Comparison of ENCODE assay signal across 9 cellular contexts in the genomic region with DNA sequence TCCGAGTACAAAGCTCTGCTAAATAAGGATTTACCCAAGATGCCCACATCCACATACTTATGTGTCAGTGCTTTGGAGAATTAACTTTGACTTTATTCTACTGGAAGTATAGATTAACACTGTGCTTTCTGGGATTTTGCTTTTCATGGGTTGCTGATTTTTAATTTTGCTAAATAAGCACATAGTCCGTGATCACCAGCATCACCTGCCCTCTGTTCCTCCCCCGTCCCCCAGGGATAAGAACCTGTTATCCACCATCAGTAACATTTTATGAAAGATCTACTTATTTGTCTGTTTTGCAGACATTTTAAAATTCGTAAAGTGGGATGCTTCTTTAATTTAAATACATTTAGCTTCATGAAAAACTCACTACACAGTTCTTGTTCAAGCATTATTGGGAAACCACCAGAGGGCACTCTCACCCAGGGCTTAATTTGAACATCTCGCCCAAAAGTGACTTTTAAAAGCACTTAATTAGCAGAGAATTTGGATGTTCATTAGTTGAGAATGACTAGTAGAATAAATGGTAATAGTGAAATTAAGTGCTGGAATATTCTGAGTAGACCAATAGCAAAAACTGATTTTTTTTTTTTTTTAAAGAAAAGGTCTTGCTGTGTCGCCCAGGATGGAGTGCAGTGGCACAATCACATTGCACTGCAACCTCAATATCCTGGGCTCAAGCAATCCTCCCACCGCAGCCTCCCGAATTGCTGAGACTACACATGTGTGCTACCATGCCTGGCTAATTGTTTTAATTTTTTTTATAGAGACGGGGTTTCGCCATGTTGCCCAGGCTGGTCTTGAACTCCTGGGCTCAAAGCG. TPM values are rescaled to one million over a fixed set of nuclear protein-coding genes. Genes with fewer than 3 reads are reported as not detected.
DNase-seq lines count a peak whose midpoint lies in the region; ATAC-seq and TF ChIP-seq lines count a peak whose summit lies in the region.
"Had no signal": no experiment of that assay in that cellular context is flagged by ENCODE, and none has a peak within 500 bp of the region (broad histone marks: within the 10 kb centered on the region; RNA-seq: fewer than 3 reads in every experiment).

No MANE protein-coding gene starts in this region.

- H4K8ac ChIP-seq in trophoblast cell (ENCODE audit: low read depth, low read length), result no peak overlapping the region

- H3K36me3 ChIP-seq in heart right ventricle (peaks cover 0 to 44% (median 9%) of the 10 kb centered on the region in 9 donors), esophagus muscularis mucosa (peaks cover 0 to 27% (median 11%) of the 10 kb centered on the region in 4 donors), trophoblast cell (ENCODE audit: control insufficient read depth in 1 of 2, insufficient read depth in 2 of 2, low read length in 2 of 2) (peaks cover 5% of the 10 kb centered on the region in 2 experiments)

- no peaks in the 10 kb centered on the region for H3K79me1 ChIP-seq in trophoblast cell (ENCODE audit: low read length)

- H3K18ac ChIP-seq in trophoblast cell (ENCODE audit: low read length), result no peak overlapping the region

- no peak overlapping the region for H2BK12ac ChIP-seq in trophoblast cell (ENCODE audit: low read length)

- no peak overlapping the region for H4K12ac ChIP-seq in trophoblast cell (ENCODE audit: low read depth, low read length)

- H3K14ac ChIP-seq in trophoblast cell (ENCODE audit: low read length), result no peak overlapping the region

- no peak for TF ChIP-seq EP300 in esophagus muscularis mucosa (IDR thresholded peaks at IDR 0.05)

- H3K9me3 ChIP-seq in heart right ventricle (no peaks in the 10 kb centered on the region), esophagus muscularis mucosa (no peaks in the 10 kb centered on the region), trophoblast cell (ENCODE audit: insufficient read depth, low read depth, low read length) (no peaks in the 10 kb centered on the region)
- H3K9me3 ChIP-seq: neutrophil had no signal

- no peaks in the 10 kb centered on the region for H3K9me3 Mint-ChIP-seq in activated CD8-positive, alpha-beta memory T cell treated with anti-CD3 and anti-CD28 coated beads, Interleukin-2, amount 10 ng/mL, durations not matched to agents 7 days and 5 days (ENCODE audit: low read depth)

- H3K27ac ChIP-seq in heart right ventricle, result no peak overlapping the region
- no peak overlapping the region for H3K27ac ChIP-seq in esophagus muscularis mucosa (replicated peaks in 1 of 4)
- H3K27ac ChIP-seq in trophoblast cell (ENCODE audit: low read depth, low read length), result no peak overlapping the region
- H3K27ac ChIP-seq: neutrophil had no signal

- peaks cover 9% of the 10 kb centered on the region for H3K36me3 Mint-ChIP-seq in activated CD8-positive, alpha-beta memory T cell treated with anti-CD3 and anti-CD28 coated beads, Interleukin-2, amount 10 ng/mL, durations not matched to agents 7 days and 5 days

- H3K4me3 ChIP-seq in heart right ventricle (no peak overlapping the region), esophagus muscularis mucosa (no peak overlapping the region), trophoblast cell (ENCODE audit: low read depth, low read length) (no peak overlapping the region)

- peaks cover 0 to 6% (median 0%) of the 10 kb centered on the region in 9 donors for H3K4me1 ChIP-seq in heart right ventricle
- no peaks in the 10 kb centered on the region for H3K4me1 ChIP-seq in esophagus muscularis mucosa
- H3K4me1 ChIP-seq in trophoblast cell (ENCODE audit: control insufficient read depth in 1 of 2, insufficient read depth in 2 of 2, low read length in 2 of 2), result no peaks in the 10 kb centered on the region

- peak; percentile 67 to 89 (median 82) for TF ChIP-seq CTCF in heart right ventricle (IDR thresholded peaks at IDR 0.05)
- peak; percentile 63 to 83 (median 77) for TF ChIP-seq CTCF in esophagus muscularis mucosa (IDR thresholded peaks at IDR 0.05)

- intact Hi-C loops in heart right ventricle (cut with DNase I) (loop anchor here (2.0 to 10.0 kb wide), 12 partner anchors 62 to 600 kb away; no protein-coding TSS in a partner anchor), Right ventricle myocardium inferior (cut with DNase I) (loop anchor here (2.0 to 10.0 kb wide), 4 partner anchors 64 to 600 kb away; no protein-coding TSS in a partner anchor), esophagus muscularis mucosa (cut with DNase I) (loop anchor here (2.0 to 10.0 kb wide), 5 partner anchors 62 to 600 kb away; partner anchors contain the start of gene CRADD)

- H4K91ac ChIP-seq in trophoblast cell (ENCODE audit: low read depth, low read length), result no peak overlapping the region

- no peaks in the 10 kb centered on the region for H3K79me2 ChIP-seq in trophoblast cell (ENCODE audit: control insufficient read depth, insufficient read depth, low read length, poor library complexity)

- TF ChIP-seq POLR2A in esophagus muscularis mucosa (IDR thresholded peaks at IDR 0.05; ENCODE audit: low read depth), result no peak

- no peak overlapping the region for H3K9ac ChIP-seq in trophoblast cell (ENCODE audit: low read length)

- no peak overlapping the region for H2BK120ac ChIP-seq in trophoblast cell (ENCODE audit: insufficient read depth, low read length, poor library complexity)

- no peak overlapping the region for H3K4me3 Mint-ChIP-seq in activated CD8-positive, alpha-beta memory T cell treated with anti-CD3 and anti-CD28 coated beads, Interleukin-2, amount 10 ng/mL, durations not matched to agents 7 days and 5 days

- DNase-seq in heart right ventricle (peak in 1 of 2 donors; percentile 46), Right ventricle myocardium inferior (ENCODE audit: missing footprints) (no peak), NCI-H69 (lab: John Stamatoyannopoulos, UW) (peak; percentile 57), esophagus muscularis mucosa (ENCODE audit: extremely low spot score) (no peak), trophoblast cell (peak; percentile 27 to 69), GM19240 (ENCODE audit: insufficient read length, low spot score) (no peak)
- peak; percentile 71 for DNase-seq in activated CD8-positive, alpha-beta memory T cell treated with anti-CD3 and anti-CD28 coated beads, Interleukin-2, amount 10 ng/mL, durations not matched to agents 7 days and 5 days

- H3K4me1 Mint-ChIP-seq in activated CD8-positive, alpha-beta memory T cell treated with anti-CD3 and anti-CD28 coated beads, Interleukin-2, amount 10 ng/mL, durations not matched to agents 7 days and 5 days, result peaks cover 17% of the 10 kb centered on the region

- no peaks in the 10 kb centered on the region for H3K27me3 Mint-ChIP-seq in activated CD8-positive, alpha-beta memory T cell treated with anti-CD3 and anti-CD28 coated beads, Interleukin-2, amount 10 ng/mL, durations not matched to agents 7 days and 5 days

- WGBS in heart right ventricle, 2 donors, result 76 to 81% methylated on average over 11 of the region's 11 CpGs
- 70% methylated on average over 11 of the region's 11 CpGs for WGBS in esophagus muscularis mucosa
- WGBS in trophoblast cell (ENCODE audit: extremely low coverage, insufficient coverage, insufficient read length), result no CpG with 5 or more reads among the region's 11 CpGs

- no peak overlapping the region for H2AK5ac ChIP-seq in trophoblast cell (ENCODE audit: low read length)

- CTCF ChIA-PET in activated CD8-positive, alpha-beta memory T cell treated with anti-CD3 and anti-CD28 coated beads, Interleukin-2, amount 10 ng/mL, durations not matched to agents 7 days and 5 days (lab: Charles Lee), result interaction anchor here (0.7 to 8.5 kb wide), 34 partner anchors 9 to 608 kb away, joined by 3 to 167 read pairs (median 4); partner anchors contain the start of genes MRPL42 and SOCS2

- no peak overlapping the region for H2AFZ ChIP-seq in trophoblast cell (ENCODE audit: insufficient read depth, low read length, poor library complexity)

- ATAC-seq in heart right ventricle (no peak), Right ventricle myocardium inferior (no peak), GM19324 (IDR thresholded peaks at IDR 0.05; ENCODE audit: low FRiP score, unreplicated experiment) (no peak)
- peak; percentile 42 for ATAC-seq in activated CD8-positive, alpha-beta memory T cell treated with anti-CD3 and anti-CD28 coated beads, Interleukin-2, amount 10 ng/mL, durations not matched to agents 7 days and 5 days

- H3K27me3 ChIP-seq in heart right ventricle (no peaks in the 10 kb centered on the region), esophagus muscularis mucosa (no peaks in the 10 kb centered on the region), trophoblast cell (ENCODE audit: insufficient read depth, low read length) (no peaks in the 10 kb centered on the region)
- H3K27me3 ChIP-seq: neutrophil had no signal

- H3K4ac ChIP-seq in trophoblast cell (ENCODE audit: low read depth, low read length), result no peak overlapping the region

- H3K23ac ChIP-seq in trophoblast cell (ENCODE audit: low read length), result no peak overlapping the region

- no peak overlapping the region for H3K4me2 ChIP-seq in trophoblast cell (ENCODE audit: low read length)

- no peak overlapping the region for H2BK5ac ChIP-seq in trophoblast cell (ENCODE audit: low read depth, low read length, poor library complexity)

- no peak overlapping the region for H3K27ac Mint-ChIP-seq in activated CD8-positive, alpha-beta memory T cell treated with anti-CD3 and anti-CD28 coated beads, Interleukin-2, amount 10 ng/mL, durations not matched to agents 7 days and 5 days

RNA-seq across cellular contexts. Expression of gene MRPL42, which starts 35.7 kb away (rescaled TPM):
- total RNA-seq in heart right ventricle, result 10 to 100 TPM; 34.1 to 59.6 (median 45.7) TPM
- 10 to 100 TPM; 17.4 to 33.2 TPM for polyA plus RNA-seq in heart right ventricle
- total RNA-seq in Right ventricle myocardium inferior, result 41.5 TPM
- total RNA-seq in activated CD8-positive, alpha-beta memory T cell treated with anti-CD3 and anti-CD28 coated beads, Interleukin-2, amount 10 ng/mL, durations not matched to agents 7 days and 5 days, result 10 to 100 TPM; 47.9 to 63.3 TPM
- total RNA-seq in esophagus muscularis mucosa, result 10 to 100 TPM; 21.6 to 44.2 (median 34.8) TPM
- 63.3 and 64.3 TPM in 2 replicates for polyA plus RNA-seq in trophoblast cell (2013)

Comparison
In these comparisons a context has a peak if more than half of its experiments do, and no peak if none do; other contexts are left out.
1. DNase-seq: peak in NCI-H69 (single experiment), activated CD8-positive, alpha-beta memory T cell treated with anti-CD3 and anti-CD28 coated beads, Interleukin-2, amount 10 ng/mL, durations not matched to agents 7 days and 5 days (single experiment) and trophoblast cell (2 of 2); none in Right ventricle myocardium inferior (single experiment), esophagus muscularis mucosa (single experiment) and GM19240 (single experiment).